ENCODE assay signal across 8 cellular contexts in the genomic region with DNA sequence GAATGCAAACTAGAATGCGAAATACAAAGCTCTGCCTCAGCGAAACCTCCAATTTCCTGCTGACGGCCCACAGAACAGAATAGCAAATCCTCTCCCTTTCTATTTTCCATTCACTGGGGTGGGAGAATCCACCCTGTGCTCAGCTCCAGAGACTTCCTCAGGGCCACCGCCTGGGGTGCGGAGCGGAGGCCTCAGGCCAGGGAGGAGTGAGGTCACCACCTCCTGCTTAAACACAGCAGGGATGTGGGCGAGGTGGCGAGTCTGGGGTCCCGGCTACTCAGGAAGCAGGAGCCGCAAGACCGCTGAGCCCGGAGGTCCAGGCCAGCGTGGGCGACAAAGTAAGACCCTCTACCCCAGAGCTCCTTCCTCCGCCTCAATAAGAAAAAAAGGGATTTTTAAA. TPM values are rescaled to one million over a fixed set of nuclear protein-coding genes. Genes with fewer than 3 reads are reported as not detected.
DNase-seq lines count a peak whose midpoint lies in the region; ATAC-seq and TF ChIP-seq lines count a peak whose summit lies in the region.

No MANE protein-coding gene starts in this region.

- H3K27me3 ChIP-seq in Loucy (ENCODE audit: insufficient read depth, low read length, poor library complexity, severe bottlenecking) = no peaks in the 10 kb centered on the region
- H3K27me3 ChIP-seq in effector memory CD4-positive, alpha-beta T cell (replicated peaks; ENCODE audit: control insufficient read depth, insufficient read depth, low read length, poor library complexity, severe bottlenecking) = no peaks in the 10 kb centered on the region

- peaks cover 7% of the 10 kb centered on the region for H4K20me1 ChIP-seq in Loucy (ENCODE audit: insufficient read depth, low read length, poor library complexity, severe bottlenecking)

- H3F3A ChIP-seq in Loucy (ENCODE audit: low read depth) = no peaks in the 10 kb centered on the region

- H3K36me3 ChIP-seq in Loucy (ENCODE audit: insufficient read depth, low read length) = no peaks in the 10 kb centered on the region
- H3K36me3 ChIP-seq in effector memory CD4-positive, alpha-beta T cell (ENCODE audit: control insufficient read depth, insufficient read depth, low read length) = no peaks in the 10 kb centered on the region

- no peaks in the 10 kb centered on the region for H3K9me2 ChIP-seq in Loucy (replicated peaks; ENCODE audit: low read depth, low read length)

- H3K27ac Mint-ChIP-seq in natural killer cell treated with Interleukin-12 subunit alpha and Interleukin-12 subunit beta and Interleukin-15 and Interleukin-18, amount 100 ng/mL, for 72 hours = peak overlapping the region; percentile 75 to 79

- H3K4me1 Mint-ChIP-seq in natural killer cell treated with Interleukin-12 subunit alpha and Interleukin-12 subunit beta and Interleukin-15 and Interleukin-18, amount 100 ng/mL, for 72 hours (ENCODE audit: low read depth in 2 of 2) = peaks cover 0 to 17% of the 10 kb centered on the region in 2 donors

- no peaks in the 10 kb centered on the region for H3K9me3 Mint-ChIP-seq in natural killer cell treated with Interleukin-12 subunit alpha and Interleukin-12 subunit beta and Interleukin-15 and Interleukin-18, amount 100 ng/mL, for 72 hours

- no peaks in the 10 kb centered on the region for H3K27me3 Mint-ChIP-seq in natural killer cell treated with Interleukin-12 subunit alpha and Interleukin-12 subunit beta and Interleukin-15 and Interleukin-18, amount 100 ng/mL, for 72 hours

- peak overlapping the region; percentile 88 for H2AFZ ChIP-seq in Loucy (ENCODE audit: low read length)

- peaks cover 5% of the 10 kb centered on the region for H3K36me3 Mint-ChIP-seq in natural killer cell treated with Interleukin-12 subunit alpha and Interleukin-12 subunit beta and Interleukin-15 and Interleukin-18, amount 100 ng/mL, for 72 hours

- peak overlapping the region; percentile 94 for H3K4me3 ChIP-seq in Loucy (ENCODE audit: low read length, poor library complexity, severe bottlenecking)
- peak overlapping the region; percentile 80 for H3K4me3 ChIP-seq in effector memory CD4-positive, alpha-beta T cell (ENCODE audit: insufficient read depth, low read depth, low read length, poor library complexity, severe bottlenecking)

- TF ChIP-seq CTCF in Loucy (conservative IDR thresholded peaks at IDR 0.05; ENCODE audit: low read length) = no peak

- H3K9ac ChIP-seq in Loucy (ENCODE audit: low read depth, low read length, poor library complexity, severe bottlenecking) = no peak overlapping the region

- ATAC-seq in natural killer cell treated with Interleukin-12 subunit alpha and Interleukin-12 subunit beta and Interleukin-15 and Interleukin-18, amount 100 ng/mL, for 72 hours = no peak
- no peak for ATAC-seq in GM18861 (IDR thresholded peaks at IDR 0.05; ENCODE audit: unreplicated experiment)
- ATAC-seq in HG03469 (IDR thresholded peaks at IDR 0.05; ENCODE audit: unreplicated experiment) = no peak
- ATAC-seq in HG03342 (IDR thresholded peaks at IDR 0.05; ENCODE audit: unreplicated experiment) = no peak

- peaks cover 6% of the 10 kb centered on the region for H3K4me1 ChIP-seq in Loucy (ENCODE audit: insufficient read depth, low read length, poor library complexity, severe bottlenecking)
- peaks cover 10% of the 10 kb centered on the region for H3K4me1 ChIP-seq in effector memory CD4-positive, alpha-beta T cell (ENCODE audit: control insufficient read depth, insufficient read depth, low read length, poor library complexity, severe bottlenecking)

- H3K9me3 ChIP-seq in Loucy (ENCODE audit: insufficient read depth, low read depth, low read length) = no peaks in the 10 kb centered on the region
- no peaks in the 10 kb centered on the region for H3K9me3 ChIP-seq in effector memory CD4-positive, alpha-beta T cell (ENCODE audit: control insufficient read depth, low read length)

- no peak overlapping the region for H3K4me3 Mint-ChIP-seq in natural killer cell treated with Interleukin-12 subunit alpha and Interleukin-12 subunit beta and Interleukin-15 and Interleukin-18, amount 100 ng/mL, for 72 hours

- no peak overlapping the region for H3K27ac ChIP-seq in effector memory CD4-positive, alpha-beta T cell (ENCODE audit: insufficient read depth, low read length, poor library complexity, severe bottlenecking)

- peak overlapping the region; percentile 47 for H3K4me2 ChIP-seq in Loucy (ENCODE audit: low read depth, low read length, poor library complexity, severe bottlenecking)

- DNase-seq in AG08395 (ENCODE audit: low spot score) (peak; percentile 2), mucosa of gallbladder (ENCODE audit: low spot score) (no peak)
- DNase-seq in effector memory CD4-positive, alpha-beta T cell = no peak
- DNase-seq in natural killer cell treated with Interleukin-12 subunit alpha and Interleukin-12 subunit beta and Interleukin-15 and Interleukin-18, amount 100 ng/mL, for 72 hours (ENCODE audit: low spot score) = no peak

- H3K79me2 ChIP-seq in Loucy (ENCODE audit: insufficient read depth, low read length) = peaks cover 37% of the 10 kb centered on the region

RNA-seq across cellular contexts. Expression of gene ZNF320, which starts 0.7 kb away (rescaled TPM):
- 10 to 100 TPM; 13.9 to 15.4 TPM for total RNA-seq in natural killer cell treated with Interleukin-12 subunit alpha and Interleukin-12 subunit beta and Interleukin-15 and Interleukin-18, amount 100 ng/mL, for 72 hours
- 39.9 TPM for total RNA-seq in mucosa of gallbladder

RNA-seq across cellular contexts. Expression of gene ZNF888, which starts 25.1 kb away (rescaled TPM):
- 1 to 10 TPM; 5.3 to 6.5 TPM for total RNA-seq in natural killer cell treated with Interleukin-12 subunit alpha and Interleukin-12 subunit beta and Interleukin-15 and Interleukin-18, amount 100 ng/mL, for 72 hours
- total RNA-seq in mucosa of gallbladder = 39.0 TPM

RNA-seq across cellular contexts. Expression of gene ZNF468, which starts 40.7 kb away (rescaled TPM):
- 10 to 100 TPM; 11.3 to 18.7 TPM for total RNA-seq in natural killer cell treated with Interleukin-12 subunit alpha and Interleukin-12 subunit beta and Interleukin-15 and Interleukin-18, amount 100 ng/mL, for 72 hours
- total RNA-seq in mucosa of gallbladder = 37.2 TPM
